8 cellular contexts compared by ENCODE assay signal in the genomic region with DNA sequence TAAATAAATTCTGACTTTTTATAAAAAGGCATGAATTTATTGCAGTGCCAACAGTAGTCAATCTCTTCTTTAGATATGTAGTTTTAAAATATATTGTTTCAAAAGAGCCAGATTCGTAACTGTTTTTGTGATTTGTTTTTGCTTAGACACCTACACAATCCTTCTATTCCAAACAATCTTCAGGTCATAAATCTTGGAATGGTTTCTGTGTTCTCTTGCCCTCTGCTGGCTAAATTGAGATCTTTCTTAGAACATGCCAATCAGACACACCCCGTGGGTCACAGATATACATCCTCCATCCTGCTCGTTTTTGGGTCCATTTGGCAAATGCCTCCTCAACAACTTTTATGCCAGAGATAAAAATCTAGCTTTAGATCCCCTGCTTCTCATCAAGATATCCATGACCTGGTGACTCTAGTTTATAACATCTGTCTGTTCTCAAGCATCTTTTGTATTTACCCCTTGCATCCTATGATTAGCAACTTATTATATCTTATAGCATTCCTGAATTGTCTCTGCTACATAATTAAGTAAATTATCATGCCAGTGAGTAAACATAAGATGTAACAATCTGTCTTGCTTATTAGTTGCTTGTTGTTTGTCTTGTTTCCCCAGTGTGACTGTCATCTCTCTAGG. TPM values are rescaled to one million over a fixed set of nuclear protein-coding genes. Genes with fewer than 3 reads are reported as not detected.
DNase-seq lines count a peak whose midpoint lies in the region; ATAC-seq, FAIRE-seq and TF ChIP-seq lines count a peak whose summit lies in the region.

No MANE protein-coding gene starts in this region.

- no peaks in the 10 kb centered on the region for H3K36me3 ChIP-seq in A673 (ENCODE audit: insufficient read depth, low read length, poor library complexity, severe bottlenecking)
- H3K36me3 ChIP-seq in vagina = no peaks in the 10 kb centered on the region

- TF ChIP-seq POLR2A in GM12891 (IDR thresholded peaks at IDR 0.05; ENCODE audit: low read depth, low read length) (no peak), vagina (IDR thresholded peaks at IDR 0.05) (no peak)

- ATAC-seq in HG03521 (IDR thresholded peaks at IDR 0.05; ENCODE audit: unreplicated experiment) = no peak
- ATAC-seq in HG03439 (IDR thresholded peaks at IDR 0.05; ENCODE audit: unreplicated experiment) = no peak

- H3K4me1 ChIP-seq in A673 (ENCODE audit: insufficient read depth, low read length, poor library complexity, severe bottlenecking) = no peaks in the 10 kb centered on the region
- H3K4me1 ChIP-seq in vagina = peaks cover under 1% of the 10 kb centered on the region

- POLR2A ChIA-PET in A673 (lab: Charles Lee; ENCODE audit: low non-redundant PET) = no interaction called here

- DNase-seq in A673 (ENCODE audit: low spot score) (peak; percentile 58), GM12891 (ENCODE audit: insufficient read length, low spot score) (no peak), NCI-H146 treated with DMSO at 0.1 percent for 48 hours (lab: John Stamatoyannopoulos, UW; ENCODE audit: unreplicated experiment) (peak; percentile 41), iPS-NIHi7 (ENCODE audit: extremely low spot score) (peak; percentile 40), vagina (ENCODE audit: extremely low spot score in 2 of 2) (no peak)

- H3K9me3 ChIP-seq in A673 (ENCODE audit: low read depth, low read length, poor library complexity, severe bottlenecking) (no peaks in the 10 kb centered on the region), vagina (no peaks in the 10 kb centered on the region)

- no TSS peak for BruUV-seq in A673 (replicated peaks; lab: Mats Ljungman, UMichigan)

- H3K4me3 ChIP-seq in A673 (ENCODE audit: low read depth, low read length, poor library complexity, severe bottlenecking) = no peak overlapping the region
- no peak overlapping the region for H3K4me3 ChIP-seq in vagina

- CTCF ChIA-PET in A673 (lab: Charles Lee) = no interaction called here

- FAIRE-seq in GM12891 (lab: Jason Lieb, UNC) = peak; percentile 55

- H3K27ac ChIP-seq in A673 (ENCODE audit: low read depth, low read length, poor library complexity, severe bottlenecking) (no peak overlapping the region), VCaP (no peak overlapping the region), vagina (no peak overlapping the region)

- intact Hi-C loops in A673 (cut with micrococcal nuclease; ENCODE audit: unreplicated experiment) = loop anchor here (5.0 kb wide), 2 partner anchors 482 to 558 kb away; no protein-coding TSS in a partner anchor
- intact Hi-C loops in vagina (cut with DNase I) = no loop called here

- H3K27me3 ChIP-seq in A673 (replicated peaks; ENCODE audit: insufficient read depth, low read depth, low read length, poor library complexity) = no peaks in the 10 kb centered on the region
- H3K27me3 ChIP-seq in vagina = no peaks in the 10 kb centered on the region

- peak; percentile 67 for TF ChIP-seq CTCF in A673 (conservative IDR thresholded peaks at IDR 0.05; ENCODE audit: low read depth, low read length)
- peak; percentile 89 for TF ChIP-seq CTCF in VCaP (conservative IDR thresholded peaks at IDR 0.05)
- TF ChIP-seq CTCF in vagina (IDR thresholded peaks at IDR 0.05) = peak in 2 of 3 experiments; percentile 31 to 35

TF ChIP-seq in GM12891, 5 proteins besides CTCF, POLR2A, EP300 and RAD21:
- TF ChIP-seq TAF1 (IDR thresholded peaks at IDR 0.05; ENCODE audit: low read depth, low read length) (no peak), PAX5 (IDR thresholded peaks at IDR 0.05; ENCODE audit: insufficient read depth, low read length, severe bottlenecking) (no peak), POLR2AphosphoS5 (IDR thresholded peaks at IDR 0.05; ENCODE audit: low read depth, low read length) (no peak), POU2F2 (IDR thresholded peaks at IDR 0.05; ENCODE audit: low read depth, low read length) (no peak), SPI1 (IDR thresholded peaks at IDR 0.05; ENCODE audit: low read depth, low read length) (no peak)

RNA-seq across cellular contexts. Expression of a gene that starts 35.3 kb away (rescaled TPM):
- total RNA-seq in A673 (2021) = 76.9 and 79.9 TPM in 2 replicates
- polyA plus RNA-seq in GM12891 (2012; ENCODE audit: low read depth, missing spikeins) = 20.4 TPM
- 70.2 TPM for total RNA-seq in vagina

Comparison
In these comparisons a context has a peak if more than half of its experiments do, and no peak if none do; other contexts are left out.
1. DNase-seq: peak in A673 (single experiment), NCI-H146 treated with DMSO at 0.1 percent for 48 hours (single experiment) and iPS-NIHi7 (single experiment); none in GM12891 (single experiment) and vagina (0 of 2).
2. CTCF ChIP-seq: peak in every context shown above with its lines; median percentile 89 in VCaP; 67 in A673; 33 in vagina.